Comparison of ENCODE assay signal across 1 cellular context in genomic region chr11:108417559-108417958, GRCh38.
A peak's percentile ranks its signal among the peaks of the same experiment; 100 is the strongest.
TF ChIP-seq lines count a peak whose summit lies in the region.

No MANE protein-coding gene starts in this region.

TF ChIP-seq in SK-N-SH, 30 proteins besides CTCF, POLR2A, EP300 and RAD21:
- peak; percentile 25; the same call in 1 of the 2 replicates for TF ChIP-seq SMC3 (IDR thresholded peaks at IDR 0.05; ENCODE audit: low read depth, low read length)
